Comparison of ENCODE assay signal across 33 cellular contexts in the genomic region with DNA sequence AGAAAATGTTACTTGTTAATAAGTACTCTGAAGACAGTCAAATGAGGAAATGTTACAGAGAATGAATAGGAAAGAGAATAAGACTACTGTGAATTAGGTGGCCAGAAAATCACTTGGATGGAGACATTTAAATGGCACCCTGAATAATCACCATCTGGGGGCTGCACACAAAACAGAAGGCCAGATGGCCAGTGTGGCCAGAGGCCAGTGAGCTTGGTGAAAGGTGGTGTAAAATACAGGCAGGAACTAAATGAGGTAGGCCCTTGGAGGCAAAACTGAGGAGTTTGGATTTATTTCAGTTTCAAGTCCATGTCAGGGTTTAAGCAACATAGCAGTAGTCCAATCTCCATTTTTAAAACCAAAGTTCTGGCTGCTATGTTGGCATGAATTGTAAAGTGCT.
"Had no signal": no experiment of that assay in that cellular context is flagged by ENCODE, and none has a peak within 500 bp of the region (broad histone marks: within the 10 kb centered on the region; RNA-seq: fewer than 3 reads in every experiment).

No MANE protein-coding gene starts in this region.

- H3K27ac Mint-ChIP-seq: activated B cell treated with CpG ODN at 0.5 μM for 24 hours; activated CD4-positive, alpha-beta memory T cell treated with anti-CD3 and anti-CD28 coated beads for 36 hours; activated naive CD4-positive, alpha-beta T cell treated with anti-CD3 and anti-CD28 coated beads for 36 hours; activated naive CD4-positive, alpha-beta T cell treated with anti-CD3 and anti-CD28 coated beads, Interleukin-2, amount 50 U/mL, for 72 hours had no signal

- H3K9me3 Mint-ChIP-seq: activated B cell treated with CpG ODN at 0.5 μM for 24 hours; activated CD4-positive, alpha-beta memory T cell treated with anti-CD3 and anti-CD28 coated beads for 36 hours; activated naive CD4-positive, alpha-beta T cell treated with anti-CD3 and anti-CD28 coated beads for 36 hours; activated naive CD4-positive, alpha-beta T cell treated with anti-CD3 and anti-CD28 coated beads, Interleukin-2, amount 50 U/mL, for 72 hours had no signal

- DNase-seq: activated B cell treated with CpG ODN at 0.5 μM for 24 hours; activated CD4-positive, alpha-beta memory T cell treated with anti-CD3 and anti-CD28 coated beads for 36 hours; activated CD4-positive, alpha-beta T cell treated with anti-CD3 and anti-CD28 coated beads for 4 hours; activated CD4-positive, alpha-beta T cell treated with anti-CD3 and anti-CD28 coated beads, Interleukin-2, amount 50 U/mL, for 1 hour; activated CD4-positive, CD25-positive, alpha-beta regulatory T cell treated with anti-CD3 and anti-CD28 coated beads, Interleukin-2, amount 50 U/mL, for 72 hours; activated CD8-positive, alpha-beta memory T cell treated with anti-CD3 and anti-CD28 coated beads, Interleukin-2, amount 50 U/mL, for 4 hours; activated gamma-delta T cell treated with Interleukin-2 at 50 U/mL for 16 hours; activated naive CD4-positive, alpha-beta T cell treated with anti-CD3 and anti-CD28 coated beads for 36 hours; adrenal gland; body of pancreas; colonic mucosa; Kasumi-1; KG1; MG63; MV-4-11; NCI-H1092; NCI-H1436 treated with DMSO at 0.1 percent for 48 hours; NCI-H1694 treated with DMSO at 0.1 percent for 48 hours; NCI-H2029; NCI-H2107; NCI-H2171; NCI-H226; NCI-H510A; NCI-H526; NCI-H774; Peyer's patch; RPMI8226; SHP77 treated with DMSO at 0.1 percent for 48 hours; T-helper 1 cell; T-helper 2 cell; T-helper 9 cell had no signal

- H3K27me3 Mint-ChIP-seq: activated B cell treated with CpG ODN at 0.5 μM for 24 hours had no signal

- H3K4me1 Mint-ChIP-seq: activated B cell treated with CpG ODN at 0.5 μM for 24 hours had no signal

- H3K4me3 Mint-ChIP-seq: activated B cell treated with CpG ODN at 0.5 μM for 24 hours; activated CD4-positive, alpha-beta memory T cell treated with anti-CD3 and anti-CD28 coated beads for 36 hours; activated naive CD4-positive, alpha-beta T cell treated with anti-CD3 and anti-CD28 coated beads for 36 hours had no signal

- H3K36me3 Mint-ChIP-seq: activated CD4-positive, alpha-beta memory T cell treated with anti-CD3 and anti-CD28 coated beads for 36 hours; activated naive CD4-positive, alpha-beta T cell treated with anti-CD3 and anti-CD28 coated beads, Interleukin-2, amount 50 U/mL, for 72 hours had no signal

- ATAC-seq: activated naive CD4-positive, alpha-beta T cell treated with anti-CD3 and anti-CD28 coated beads, Interleukin-2, amount 50 U/mL, for 72 hours; body of pancreas; SK-N-SH treated with all-trans-retinoic acid at 6 μM for 48 hours had no signal
